In genomic region chr13:110616103-110617101, GRCh38 we compare ENCODE assay signal across 8 cellular contexts. TPM values are rescaled to one million over a fixed set of nuclear protein-coding genes. Genes with fewer than 3 reads are reported as not detected.
DNase-seq lines count a peak whose midpoint lies in the region; ATAC-seq, FAIRE-seq and TF ChIP-seq lines count a peak whose summit lies in the region.

No MANE protein-coding gene starts in this region.

- no peaks in the 10 kb centered on the region for H3K9me3 ChIP-seq in CD8-positive, alpha-beta memory T cell (ENCODE audit: low read length)
- H3K9me3 ChIP-seq in lung (ENCODE audit: control insufficient read depth in 2 of 2, insufficient read depth in 1 of 2, low read length in 1 of 2), result peaks cover 0 to 1% of the 10 kb centered on the region in 2 donors

- ATAC-seq in GM19035 (IDR thresholded peaks at IDR 0.05; ENCODE audit: unreplicated experiment), result peak; percentile 46
- ATAC-seq in HG03175 (IDR thresholded peaks at IDR 0.05; ENCODE audit: unreplicated experiment), result peak; percentile 43
- ATAC-seq in central memory CD8-positive, alpha-beta T cell (replicated peaks; ENCODE audit: extremely low read depth, poor library complexity, severe bottlenecking), result peak; percentile 55
- peak; percentile 41 for ATAC-seq in lung (ENCODE audit: insufficient read depth, low FRiP score)
- peak; percentile 74 to 80 for ATAC-seq in stimulated activated naive B cell treated with anti-CD40 and anti-IgM and Interleukin-4, amounts not matched to agents 10 μg/mL and 1 μg/mL and 100 μg/mL, for 72 hours (replicated peaks)

- peaks cover 0 to 14% (median 0%) of the 10 kb centered on the region in 3 donors for H3K36me3 Mint-ChIP-seq in CD8-positive, alpha-beta memory T cell
- peaks cover 8% of the 10 kb centered on the region for H3K36me3 Mint-ChIP-seq in T-helper 1 cell treated with Interleukin-12 subunit alpha and Interleukin-12 subunit beta and Interleukin-4 antibody, amounts not matched to agents 30 μg/mL and 1 μg/mL, for 36 hours (ENCODE audit: low read depth)
- H3K36me3 Mint-ChIP-seq in central memory CD8-positive, alpha-beta T cell (ENCODE audit: insufficient read depth), result peaks cover 4% of the 10 kb centered on the region
- H3K36me3 Mint-ChIP-seq in stimulated activated naive B cell treated with anti-CD40 and anti-IgM and Interleukin-4, amounts not matched to agents 10 μg/mL and 1 μg/mL and 100 μg/mL, for 72 hours, result peaks cover 5 to 18% of the 10 kb centered on the region in 2 donors

- peaks cover 36 to 59% (median 54%) of the 10 kb centered on the region in 3 donors for H3K4me1 Mint-ChIP-seq in CD8-positive, alpha-beta memory T cell
- H3K4me1 Mint-ChIP-seq in T-helper 1 cell treated with Interleukin-12 subunit alpha and Interleukin-12 subunit beta and Interleukin-4 antibody, amounts not matched to agents 30 μg/mL and 1 μg/mL, for 36 hours (ENCODE audit: low read depth), result peaks cover 21% of the 10 kb centered on the region
- H3K4me1 Mint-ChIP-seq in central memory CD8-positive, alpha-beta T cell, result peaks cover 34% of the 10 kb centered on the region
- peaks cover 11 to 22% of the 10 kb centered on the region in 2 donors for H3K4me1 Mint-ChIP-seq in stimulated activated naive B cell treated with anti-CD40 and anti-IgM and Interleukin-4, amounts not matched to agents 10 μg/mL and 1 μg/mL and 100 μg/mL, for 72 hours

- no peak for TF ChIP-seq CTCF in lung (IDR thresholded peaks at IDR 0.05; ENCODE audit: control extremely low read depth, extremely low read depth)

- H3K4me1 ChIP-seq in CD8-positive, alpha-beta memory T cell (ENCODE audit: insufficient read depth, low read length), result peaks cover 19% of the 10 kb centered on the region
- H3K4me1 ChIP-seq in lung (ENCODE audit: control insufficient read depth in 2 of 2, insufficient read depth in 2 of 2, low read length in 2 of 2), result peaks cover 5 to 8% of the 10 kb centered on the region in 2 donors

- FAIRE-seq in HTR-8/SVneo (lab: Jason Lieb, UNC), result no peak

- peak overlapping the region; percentile 86 for H3K4me3 ChIP-seq in CD8-positive, alpha-beta memory T cell (ENCODE audit: low read length)
- peak overlapping the region; percentile 94 for H3K4me3 ChIP-seq in lung

- POLR2A ChIA-PET in CD8-positive, alpha-beta memory T cell (lab: Charles Lee), result interaction anchor here (0.6 to 1.2 kb wide), 3 partner anchors 44 to 98 kb away, joined by 3 to 5 read pairs (median 3); no protein-coding TSS in a partner anchor

- no peaks in the 10 kb centered on the region for H3K36me3 ChIP-seq in CD8-positive, alpha-beta memory T cell (ENCODE audit: insufficient read depth, low read length)
- H3K36me3 ChIP-seq in lung (ENCODE audit: control insufficient read depth in 2 of 2, insufficient read depth in 2 of 2, low read length in 2 of 2), result no peaks in the 10 kb centered on the region

- H3K27me3 Mint-ChIP-seq in CD8-positive, alpha-beta memory T cell, result no peaks in the 10 kb centered on the region
- H3K27me3 Mint-ChIP-seq in T-helper 1 cell treated with Interleukin-12 subunit alpha and Interleukin-12 subunit beta and Interleukin-4 antibody, amounts not matched to agents 30 μg/mL and 1 μg/mL, for 36 hours (ENCODE audit: low read depth), result no peaks in the 10 kb centered on the region
- H3K27me3 Mint-ChIP-seq in central memory CD8-positive, alpha-beta T cell, result no peaks in the 10 kb centered on the region
- no peaks in the 10 kb centered on the region for H3K27me3 Mint-ChIP-seq in stimulated activated naive B cell treated with anti-CD40 and anti-IgM and Interleukin-4, amounts not matched to agents 10 μg/mL and 1 μg/mL and 100 μg/mL, for 72 hours

- no peaks in the 10 kb centered on the region for H3K9me3 Mint-ChIP-seq in CD8-positive, alpha-beta memory T cell
- H3K9me3 Mint-ChIP-seq in T-helper 1 cell treated with Interleukin-12 subunit alpha and Interleukin-12 subunit beta and Interleukin-4 antibody, amounts not matched to agents 30 μg/mL and 1 μg/mL, for 36 hours, result peaks cover 7% of the 10 kb centered on the region
- no peaks in the 10 kb centered on the region for H3K9me3 Mint-ChIP-seq in central memory CD8-positive, alpha-beta T cell
- H3K9me3 Mint-ChIP-seq in stimulated activated naive B cell treated with anti-CD40 and anti-IgM and Interleukin-4, amounts not matched to agents 10 μg/mL and 1 μg/mL and 100 μg/mL, for 72 hours, result peaks cover 0 to 9% of the 10 kb centered on the region in 2 donors

- peak overlapping the region; percentile 31 to 94 (median 88) for H3K27ac Mint-ChIP-seq in CD8-positive, alpha-beta memory T cell
- H3K27ac Mint-ChIP-seq in T-helper 1 cell treated with Interleukin-12 subunit alpha and Interleukin-12 subunit beta and Interleukin-4 antibody, amounts not matched to agents 30 μg/mL and 1 μg/mL, for 36 hours, result peak overlapping the region; percentile 83
- peak overlapping the region; percentile 89 for H3K27ac Mint-ChIP-seq in central memory CD8-positive, alpha-beta T cell (ENCODE audit: low read depth)
- H3K27ac Mint-ChIP-seq in stimulated activated naive B cell treated with anti-CD40 and anti-IgM and Interleukin-4, amounts not matched to agents 10 μg/mL and 1 μg/mL and 100 μg/mL, for 72 hours, result peak overlapping the region; percentile 97

- DNase-seq in CD8-positive, alpha-beta memory T cell, result peak in 1 of 5 donors; percentile 29
- peak in 1 of 2 donors; percentile 17 for DNase-seq in central memory CD8-positive, alpha-beta T cell (ENCODE audit: low spot score in 2 of 2)
- DNase-seq in lung (ENCODE audit: low spot score) (peak; percentile 37), HTR-8/SVneo (ENCODE audit: insufficient read length, low spot score) (no peak)
- peak; percentile 71 for DNase-seq in stimulated activated naive B cell treated with anti-CD40 and anti-IgM and Interleukin-4, amounts not matched to agents 10 μg/mL and 1 μg/mL and 100 μg/mL, for 72 hours

- peak overlapping the region; percentile 62 for H3K27ac ChIP-seq in CD8-positive, alpha-beta memory T cell (ENCODE audit: low read depth, low read length)
- peak overlapping the region; percentile 88 to 97 for H3K27ac ChIP-seq in lung (ENCODE audit: low read depth in 1 of 2, low read length in 1 of 2)

- CTCF ChIA-PET in CD8-positive, alpha-beta memory T cell (lab: Charles Lee), result interaction anchor here (1.2 to 1.5 kb wide), 2 partner anchors 23 to 28 kb away, joined by 3 to 5 read pairs; no protein-coding TSS in a partner anchor

- no peaks in the 10 kb centered on the region for H3K27me3 ChIP-seq in CD8-positive, alpha-beta memory T cell (ENCODE audit: insufficient read depth, low read length, poor library complexity, severe bottlenecking)
- H3K27me3 ChIP-seq in lung (ENCODE audit: control insufficient read depth, insufficient read depth), result no peaks in the 10 kb centered on the region

- WGBS in lung, 2 donors, result 9 to 17% methylated on average over 36 to 37 of the region's 37 CpGs

- H3K4me3 Mint-ChIP-seq in CD8-positive, alpha-beta memory T cell, result peak overlapping the region; percentile 89 to 97 (median 92)
- H3K4me3 Mint-ChIP-seq in T-helper 1 cell treated with Interleukin-12 subunit alpha and Interleukin-12 subunit beta and Interleukin-4 antibody, amounts not matched to agents 30 μg/mL and 1 μg/mL, for 36 hours, result peak overlapping the region; percentile 94
- H3K4me3 Mint-ChIP-seq in central memory CD8-positive, alpha-beta T cell, result peak overlapping the region; percentile 89
- H3K4me3 Mint-ChIP-seq in stimulated activated naive B cell treated with anti-CD40 and anti-IgM and Interleukin-4, amounts not matched to agents 10 μg/mL and 1 μg/mL and 100 μg/mL, for 72 hours, result peak overlapping the region; percentile 87 to 95

RNA-seq across cellular contexts. Expression of gene NAXD, which starts 1.1 kb away (rescaled TPM):
- total RNA-seq in CD8-positive, alpha-beta memory T cell, result 10 to 100 TPM; 19.9 to 20.7 TPM
- 17.0 TPM for polyA plus RNA-seq in CD8-positive, alpha-beta memory T cell
- total RNA-seq in lung, result 10 to 100 TPM; 28.6 to 28.9 TPM
- polyA plus RNA-seq in lung, result 10 to 100 TPM; 24.1 to 28.6 TPM

RNA-seq across cellular contexts. Expression of gene RAB20, which starts 54.9 kb away (rescaled TPM):
- total RNA-seq in CD8-positive, alpha-beta memory T cell, result 1 to 10 TPM in 1 of 2 experiments, under 1 TPM in 1; 0.84 to 1.2 TPM
- polyA plus RNA-seq in CD8-positive, alpha-beta memory T cell, result 2.7 TPM
- 10 to 100 TPM; 42.9 to 47.9 TPM for total RNA-seq in lung
- 100 to 1,000 TPM in 1 of 2 donors, 10 to 100 TPM in 1; 35.8 to 118 TPM for polyA plus RNA-seq in lung

Comparison
In these comparisons a context has a peak if more than half of its experiments do, and no peak if none do; other contexts are left out.
1. RNA of gene RAB20, which starts 54.9 kb away (total RNA-seq): 42.9 to 47.9 TPM in lung; 0.84 to 1.2 TPM in CD8-positive, alpha-beta memory T cell; every median in the first group is over 10 times any median in the second.
2. Peak in every context shown above with its lines, with median percentiles within 50 percentile points of each other: H3K27ac Mint-ChIP-seq, H3K4me3 Mint-ChIP-seq and ATAC-seq.